ENCODE assay signal across 8 cellular contexts in the genomic region with DNA sequence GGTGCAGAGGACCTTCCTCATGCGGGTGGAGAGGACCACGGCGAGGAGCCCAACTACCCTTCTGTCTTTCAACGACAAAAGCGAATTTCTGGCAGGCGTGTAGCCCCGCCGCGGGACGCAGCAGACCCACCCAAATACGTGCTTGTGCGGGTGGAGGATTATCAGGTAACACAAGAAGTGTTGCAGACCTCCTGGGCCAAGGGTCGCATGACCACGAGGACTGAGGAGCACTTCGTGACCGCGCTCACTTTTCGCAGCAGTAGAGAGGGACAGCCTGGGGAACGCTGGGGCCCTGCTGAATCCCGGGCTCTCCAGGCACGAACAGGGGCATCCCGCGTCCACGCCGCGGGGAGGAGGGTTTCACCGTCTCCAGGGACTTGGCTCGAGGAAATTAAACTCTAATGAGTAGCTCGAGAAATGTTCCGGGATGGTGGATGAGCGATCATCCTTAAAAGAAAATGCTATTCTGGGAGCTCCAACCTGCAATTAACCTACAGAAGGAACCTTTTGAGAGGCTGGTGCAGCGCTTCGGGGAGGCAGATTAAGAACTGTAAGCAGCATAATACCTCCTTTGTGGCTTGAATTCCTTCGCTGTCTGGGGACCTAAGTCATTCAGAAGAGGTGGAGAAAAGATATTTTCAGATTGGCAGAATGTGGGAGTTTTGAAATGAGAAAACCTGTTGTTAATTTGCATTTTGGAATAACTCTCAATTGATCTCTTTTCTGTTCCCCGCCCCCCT. TPM values are rescaled to one million over a fixed set of nuclear protein-coding genes. Genes with fewer than 3 reads are reported as not detected.
DNase-seq lines count a peak whose midpoint lies in the region; ATAC-seq and TF ChIP-seq lines count a peak whose summit lies in the region.

No MANE protein-coding gene starts in this region.

- H3K27ac ChIP-seq in lower lobe of right lung: no peak overlapping the region

- peak overlapping the region; percentile 54 for H3K4me3 ChIP-seq in lower lobe of right lung

- H3K27ac Mint-ChIP-seq in chondrocyte (ENCODE audit: unreplicated experiment): no peak overlapping the region
- H3K27ac Mint-ChIP-seq in type B pancreatic cell: peak overlapping the region; percentile 71

- H3K9me3 Mint-ChIP-seq in chondrocyte (ENCODE audit: low read depth): no peaks in the 10 kb centered on the region
- no peaks in the 10 kb centered on the region for H3K9me3 Mint-ChIP-seq in type B pancreatic cell

- peaks cover 46% of the 10 kb centered on the region for H3K27me3 Mint-ChIP-seq in chondrocyte (ENCODE audit: low read depth)
- H3K27me3 Mint-ChIP-seq in type B pancreatic cell: peaks cover 38% of the 10 kb centered on the region

- H3K36me3 ChIP-seq in lower lobe of right lung: no peaks in the 10 kb centered on the region

- TF ChIP-seq CTCF in chondrocyte (IDR thresholded peaks at IDR 0.05) (no peak), lower lobe of right lung (IDR thresholded peaks at IDR 0.05) (no peak), type B pancreatic cell (conservative IDR thresholded peaks at IDR 0.05) (no peak)

- DNase-seq in stimulated activated CD4-positive, alpha-beta T cell treated with anti-CD3 and anti-CD28 coated beads, Interleukin-2, amount 100 ng/mL, for 24 hours: peak; percentile 12 to 17
- DNase-seq in stimulated activated CD4-positive, alpha-beta T cell treated with anti-CD3 and anti-CD28 coated beads, Interleukin-2, amount 100 ng/mL, for 48 hours: no peak
- DNase-seq in NCI-H82 (lab: John Stamatoyannopoulos, UW) (peak; percentile 75), chondrocyte (ENCODE audit: low spot score) (no peak), lower lobe of right lung (no peak), type B pancreatic cell (ENCODE audit: extremely low spot score, unreplicated experiment) (no peak), dedifferentiated amniotic fluid mesenchymal stem cell (ENCODE audit: extremely low spot score) (no peak)

- ATAC-seq in HG02798 (IDR thresholded peaks at IDR 0.05; ENCODE audit: poor library complexity, unreplicated experiment): peak; percentile 42
- ATAC-seq in lower lobe of right lung: peak; percentile 72 to 76

- H3K9me3 ChIP-seq in lower lobe of right lung: no peaks in the 10 kb centered on the region

- H3K27me3 ChIP-seq in lower lobe of right lung (ENCODE audit: low read depth): peaks cover 15% of the 10 kb centered on the region

- peaks cover 20% of the 10 kb centered on the region for H3K4me1 ChIP-seq in lower lobe of right lung

- H3K4me3 Mint-ChIP-seq in chondrocyte (ENCODE audit: unreplicated experiment) (peak overlapping the region; percentile 60), type B pancreatic cell (peak overlapping the region; percentile 90)

- intact Hi-C loops in lower lobe of right lung (cut with DNase I): no loop called here

- peaks cover 18% of the 10 kb centered on the region for H3K4me1 Mint-ChIP-seq in chondrocyte (ENCODE audit: low read depth)
- peaks cover 21% of the 10 kb centered on the region for H3K4me1 Mint-ChIP-seq in type B pancreatic cell (ENCODE audit: unreplicated experiment)

- no peaks in the 10 kb centered on the region for H3K36me3 Mint-ChIP-seq in chondrocyte (ENCODE audit: low read depth)
- peaks cover 1% of the 10 kb centered on the region for H3K36me3 Mint-ChIP-seq in type B pancreatic cell

RNA-seq across cellular contexts. Expression of gene C6orf141, which starts 0.8 kb away (rescaled TPM):
- total RNA-seq in chondrocyte: not detected in 3 replicates
- total RNA-seq in lower lobe of right lung: 4.1 TPM
- 9.5 and 19.2 TPM in 2 replicates for total RNA-seq in type B pancreatic cell (ENCODE audit: low replicate concordance)

RNA-seq across cellular contexts. Expression of gene GLYATL3, which starts 51.6 kb away (rescaled TPM):
- total RNA-seq in chondrocyte (not detected in 3 replicates), lower lobe of right lung (not detected), type B pancreatic cell (ENCODE audit: low replicate concordance) (0.50 TPM in 1 of 2 replicates, not detected in the other)

Comparison
In these comparisons a context has a peak if more than half of its experiments do, and no peak if none do; other contexts are left out.
1. DNase-seq: peak in stimulated activated CD4-positive, alpha-beta T cell treated with anti-CD3 and anti-CD28 coated beads, Interleukin-2, amount 100 ng/mL, for 24 hours (2 of 2) and NCI-H82 (single experiment); none in stimulated activated CD4-positive, alpha-beta T cell treated with anti-CD3 and anti-CD28 coated beads, Interleukin-2, amount 100 ng/mL, for 48 hours (0 of 2), chondrocyte (single experiment), lower lobe of right lung (single experiment), type B pancreatic cell (single experiment) and dedifferentiated amniotic fluid mesenchymal stem cell (single experiment).